12 cellular contexts compared by ENCODE assay signal in the genomic region with DNA sequence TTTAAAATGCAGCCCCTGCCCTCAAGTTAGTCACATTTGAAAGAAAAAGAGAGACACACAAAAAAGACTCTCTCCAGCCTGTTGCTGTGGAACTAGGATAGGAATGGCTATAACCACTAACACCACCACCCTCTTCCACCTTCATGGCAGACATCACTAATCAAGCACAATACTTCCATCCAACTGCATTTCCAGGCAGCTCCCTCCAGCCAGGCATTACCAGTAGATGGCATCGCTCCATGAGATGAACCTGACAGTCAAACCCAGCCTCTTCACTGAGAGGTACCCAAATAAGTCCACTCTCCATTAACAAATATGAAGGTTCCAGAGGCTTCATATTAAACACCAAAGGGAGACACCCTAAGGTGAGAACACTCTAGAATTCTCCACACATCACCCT. TPM values are rescaled to one million over a fixed set of nuclear protein-coding genes. Genes with fewer than 3 reads are reported as not detected.
DNase-seq lines count a peak whose midpoint lies in the region; ATAC-seq and TF ChIP-seq lines count a peak whose summit lies in the region.
"Had no signal": no experiment of that assay in that cellular context is flagged by ENCODE, and none has a peak within 500 bp of the region (broad histone marks: within the 10 kb centered on the region; RNA-seq: fewer than 3 reads in every experiment).

No MANE protein-coding gene starts in this region.

- no peak overlapping the region for H3K18ac ChIP-seq in mesendoderm (ENCODE audit: low read length)

- no CpG with 5 or more reads among the region's 1 CpG for WGBS in mesendoderm (ENCODE audit: extremely low coverage, insufficient coverage, low lambda C conversion rate)

- H3K4me3 Mint-ChIP-seq in activated naive CD4-positive, alpha-beta T cell treated with anti-CD3 and anti-CD28 coated beads for 36 hours = no peak overlapping the region
- no peak overlapping the region for H3K4me3 Mint-ChIP-seq in WTC11

- H3K9me3 Mint-ChIP-seq in activated naive CD4-positive, alpha-beta T cell treated with anti-CD3 and anti-CD28 coated beads for 36 hours = no peaks in the 10 kb centered on the region
- H3K9me3 Mint-ChIP-seq in activated naive CD4-positive, alpha-beta T cell treated with anti-CD3 and anti-CD28 coated beads, Interleukin-2, amount 50 U/mL, for 72 hours = no peaks in the 10 kb centered on the region
- H3K9me3 Mint-ChIP-seq in WTC11 = peaks cover 6% of the 10 kb centered on the region

- H3K79me2 ChIP-seq in mesendoderm (ENCODE audit: control insufficient read depth, insufficient read depth, low read length) = no peaks in the 10 kb centered on the region
- H3K79me2 ChIP-seq: parathyroid adenoma had no signal

- no peak overlapping the region for H2BK15ac ChIP-seq in mesendoderm (replicated peaks; ENCODE audit: low read depth)

- no peaks in the 10 kb centered on the region for H3K4me1 ChIP-seq in mesendoderm (ENCODE audit: control insufficient read depth, low read depth, low read length)
- H3K4me1 ChIP-seq: parathyroid adenoma, transverse colon had no signal

- no peaks in the 10 kb centered on the region for H3K79me1 ChIP-seq in mesendoderm (ENCODE audit: low read length)

- no peaks in the 10 kb centered on the region for H3K27me3 Mint-ChIP-seq in activated naive CD4-positive, alpha-beta T cell treated with anti-CD3 and anti-CD28 coated beads for 36 hours (ENCODE audit: low read depth)
- H3K27me3 Mint-ChIP-seq in WTC11 (ENCODE audit: low read depth) = no peaks in the 10 kb centered on the region

- H2BK5ac ChIP-seq in mesendoderm (ENCODE audit: low read length) = no peak overlapping the region

- no peak overlapping the region for H2AK5ac ChIP-seq in mesendoderm (ENCODE audit: low read length)

- POLR2A ChIA-PET in WTC11 (lab: Charles Lee) = no interaction called here

- H3K27ac Mint-ChIP-seq in activated naive CD4-positive, alpha-beta T cell treated with anti-CD3 and anti-CD28 coated beads for 36 hours = peak overlapping the region; percentile 16
- peak overlapping the region in 1 of 2 donors; percentile 14 for H3K27ac Mint-ChIP-seq in activated naive CD4-positive, alpha-beta T cell treated with anti-CD3 and anti-CD28 coated beads, Interleukin-2, amount 50 U/mL, for 72 hours
- no peak overlapping the region for H3K27ac Mint-ChIP-seq in WTC11

- H3K4me1 Mint-ChIP-seq in activated naive CD4-positive, alpha-beta T cell treated with anti-CD3 and anti-CD28 coated beads for 36 hours (ENCODE audit: low read depth) = peaks cover 2% of the 10 kb centered on the region
- peaks cover 3% of the 10 kb centered on the region; the same call in 1 of the 2 replicates for H3K4me1 Mint-ChIP-seq in WTC11

- H3K4me2 ChIP-seq in mesendoderm (ENCODE audit: low read length) = no peak overlapping the region

- H2BK120ac ChIP-seq in mesendoderm (ENCODE audit: low read depth, low read length) = no peak overlapping the region

- peaks cover 31% of the 10 kb centered on the region for H3K36me3 Mint-ChIP-seq in activated naive CD4-positive, alpha-beta T cell treated with anti-CD3 and anti-CD28 coated beads for 36 hours (ENCODE audit: low read depth)
- H3K36me3 Mint-ChIP-seq in activated naive CD4-positive, alpha-beta T cell treated with anti-CD3 and anti-CD28 coated beads, Interleukin-2, amount 50 U/mL, for 72 hours = peaks cover 0 to 18% of the 10 kb centered on the region in 2 donors
- peaks cover 15% of the 10 kb centered on the region for H3K36me3 Mint-ChIP-seq in WTC11

- no peak overlapping the region for H4K8ac ChIP-seq in mesendoderm (ENCODE audit: low read depth, low read length)

- H3K9ac ChIP-seq in mesendoderm (ENCODE audit: low read length) = no peak overlapping the region
- H3K9ac ChIP-seq: parathyroid adenoma had no signal

- CTCF ChIA-PET in activated naive CD4-positive, alpha-beta T cell treated with anti-CD3 and anti-CD28 coated beads for 36 hours (lab: Charles Lee) = interaction anchor here (1.1 to 1.3 kb wide), 3 partner anchors 12 to 115 kb away, joined by 3 to 9 read pairs (median 4); no protein-coding TSS in a partner anchor
- CTCF ChIA-PET in WTC11 (lab: Charles Lee) = interaction anchor here (0.7 to 1.7 kb wide), 6 partner anchors 10 to 115 kb away, joined by 3 to 7 read pairs (median 4); no protein-coding TSS in a partner anchor

- no peak overlapping the region for H3K23ac ChIP-seq in mesendoderm (ENCODE audit: low read length)

- no peak overlapping the region for H3K27ac ChIP-seq in mesendoderm (ENCODE audit: low read depth, low read length)
- H3K27ac ChIP-seq: C4-2B, parathyroid adenoma, transverse colon had no signal

- H4K5ac ChIP-seq in mesendoderm (ENCODE audit: low read length) = no peak overlapping the region

- H3K4me3 ChIP-seq in Jurkat, Clone E6-1 (ENCODE audit: low read length) = no peak overlapping the region
- H3K4me3 ChIP-seq in mesendoderm (ENCODE audit: low read length) = no peak overlapping the region
- H3K4me3 ChIP-seq: transverse colon had no signal

- intact Hi-C loops in activated naive CD4-positive, alpha-beta T cell treated with anti-CD3 and anti-CD28 coated beads for 36 hours (cut with micrococcal nuclease) = no loop called here

- H3K4ac ChIP-seq in mesendoderm (ENCODE audit: low read depth, low read length) = no peak overlapping the region

- ATAC-seq in activated naive CD4-positive, alpha-beta T cell treated with anti-CD3 and anti-CD28 coated beads, Interleukin-2, amount 50 U/mL, for 72 hours = no peak
- peak; percentile 37 for ATAC-seq in WTC11
- no peak for ATAC-seq in HG02642 (IDR thresholded peaks at IDR 0.05; ENCODE audit: poor library complexity, unreplicated experiment)
- no peak for ATAC-seq in GM21737 (IDR thresholded peaks at IDR 0.05; ENCODE audit: unreplicated experiment)

- H3K36me3 ChIP-seq in mesendoderm (ENCODE audit: control insufficient read depth, insufficient read depth, low read length) = no peaks in the 10 kb centered on the region

- H3K27me3 ChIP-seq in mesendoderm (ENCODE audit: insufficient read depth, low read length, poor library complexity) = no peaks in the 10 kb centered on the region
- H3K27me3 ChIP-seq: transverse colon had no signal

- no peak for TF ChIP-seq CTCF in WTC11 (IDR thresholded peaks at IDR 0.05)

- DNase-seq in activated naive CD4-positive, alpha-beta T cell treated with anti-CD3 and anti-CD28 coated beads for 36 hours = no peak
- no peak for DNase-seq in activated naive CD4-positive, alpha-beta T cell treated with anti-CD3 and anti-CD28 coated beads, Interleukin-2, amount 50 U/mL, for 72 hours (ENCODE audit: low spot score in 2 of 2)
- peak; percentile 20 for DNase-seq in Jurkat, Clone E6-1 (ENCODE audit: low read depth, low spot score)
- DNase-seq in WTC11 (ENCODE audit: low spot score) = no peak
- DNase-seq in mesendoderm = peak; percentile 72
- DNase-seq in LoVo (ENCODE audit: low spot score) = no peak
- DNase-seq: NCI-H774, transverse colon had no signal

- H3K56ac ChIP-seq in mesendoderm (ENCODE audit: low read length) = no peak overlapping the region

TF ChIP-seq in WTC11, 78 proteins besides CTCF, POLR2A, EP300 and RAD21 (continues in another document):
- TF ChIP-seq, protein P1, sequence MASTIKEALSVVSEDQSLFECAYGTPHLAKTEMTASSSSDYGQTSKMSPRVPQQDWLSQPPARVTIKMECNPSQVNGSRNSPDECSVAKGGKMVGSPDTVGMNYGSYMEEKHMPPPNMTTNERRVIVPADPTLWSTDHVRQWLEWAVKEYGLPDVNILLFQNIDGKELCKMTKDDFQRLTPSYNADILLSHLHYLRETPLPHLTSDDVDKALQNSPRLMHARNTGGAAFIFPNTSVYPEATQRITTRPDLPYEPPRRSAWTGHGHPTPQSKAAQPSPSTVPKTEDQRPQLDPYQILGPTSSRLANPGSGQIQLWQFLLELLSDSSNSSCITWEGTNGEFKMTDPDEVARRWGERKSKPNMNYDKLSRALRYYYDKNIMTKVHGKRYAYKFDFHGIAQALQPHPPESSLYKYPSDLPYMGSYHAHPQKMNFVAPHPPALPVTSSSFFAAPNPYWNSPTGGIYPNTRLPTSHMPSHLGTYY (CRISPR knock-in tag; IDR thresholded peaks at IDR 0.05) = no peak
- TF ChIP-seq, protein P2, sequence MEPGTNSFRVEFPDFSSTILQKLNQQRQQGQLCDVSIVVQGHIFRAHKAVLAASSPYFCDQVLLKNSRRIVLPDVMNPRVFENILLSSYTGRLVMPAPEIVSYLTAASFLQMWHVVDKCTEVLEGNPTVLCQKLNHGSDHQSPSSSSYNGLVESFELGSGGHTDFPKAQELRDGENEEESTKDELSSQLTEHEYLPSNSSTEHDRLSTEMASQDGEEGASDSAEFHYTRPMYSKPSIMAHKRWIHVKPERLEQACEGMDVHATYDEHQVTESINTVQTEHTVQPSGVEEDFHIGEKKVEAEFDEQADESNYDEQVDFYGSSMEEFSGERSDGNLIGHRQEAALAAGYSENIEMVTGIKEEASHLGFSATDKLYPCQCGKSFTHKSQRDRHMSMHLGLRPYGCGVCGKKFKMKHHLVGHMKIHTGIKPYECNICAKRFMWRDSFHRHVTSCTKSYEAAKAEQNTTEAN (CRISPR knock-in tag; IDR thresholded peaks at IDR 0.05) = no peak
- TF ChIP-seq, protein P3, sequence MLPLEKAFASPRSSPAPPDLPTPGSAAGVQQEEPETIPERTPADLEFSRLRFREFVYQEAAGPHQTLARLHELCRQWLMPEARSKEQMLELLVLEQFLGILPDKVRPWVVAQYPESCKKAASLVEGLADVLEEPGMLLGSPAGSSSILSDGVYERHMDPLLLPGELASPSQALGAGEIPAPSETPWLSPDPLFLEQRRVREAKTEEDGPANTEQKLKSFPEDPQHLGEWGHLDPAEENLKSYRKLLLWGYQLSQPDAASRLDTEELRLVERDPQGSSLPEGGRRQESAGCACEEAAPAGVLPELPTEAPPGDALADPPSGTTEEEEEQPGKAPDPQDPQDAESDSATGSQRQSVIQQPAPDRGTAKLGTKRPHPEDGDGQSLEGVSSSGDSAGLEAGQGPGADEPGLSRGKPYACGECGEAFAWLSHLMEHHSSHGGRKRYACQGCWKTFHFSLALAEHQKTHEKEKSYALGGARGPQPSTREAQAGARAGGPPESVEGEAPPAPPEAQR (CRISPR knock-in tag; IDR thresholded peaks at IDR 0.05) = no peak
- no peak for TF ChIP-seq NR1H2 (CRISPR knock-in tag; IDR thresholded peaks at IDR 0.05)
- no peak for TF ChIP-seq IRF2 (CRISPR knock-in tag; IDR thresholded peaks at IDR 0.05; ENCODE audit: borderline replicate concordance, low read depth)

RNA-seq across cellular contexts. Expression of a gene that starts 24.4 kb away (rescaled TPM):
- 10 to 100 TPM; 20.2 to 20.4 TPM for total RNA-seq in activated naive CD4-positive, alpha-beta T cell treated with anti-CD3 and anti-CD28 coated beads for 36 hours
- 10 to 100 TPM; 24.2 to 28.5 TPM for total RNA-seq in activated naive CD4-positive, alpha-beta T cell treated with anti-CD3 and anti-CD28 coated beads, Interleukin-2, amount 50 U/mL, for 72 hours
- polyA plus RNA-seq in Jurkat, Clone E6-1 (2012; ENCODE audit: insufficient read depth, insufficient read length) = 22.7 TPM
- 12.2 to 13.9 TPM (median 13.8 TPM) in 3 replicates for total RNA-seq in WTC11 (2021)
- 4.0 TPM for polyA plus RNA-seq in mesendoderm (2013, experiment 1 of 2)
- 4.3 TPM for polyA plus RNA-seq in mesendoderm (2013, experiment 2 of 2)

RNA-seq across cellular contexts. Expression of a gene that starts 47.9 kb away (rescaled TPM):
- 10 to 100 TPM; 13.9 to 14.1 TPM for total RNA-seq in activated naive CD4-positive, alpha-beta T cell treated with anti-CD3 and anti-CD28 coated beads for 36 hours
- 10 to 100 TPM; 14.7 to 14.9 TPM for total RNA-seq in activated naive CD4-positive, alpha-beta T cell treated with anti-CD3 and anti-CD28 coated beads, Interleukin-2, amount 50 U/mL, for 72 hours
- 9.0 TPM for polyA plus RNA-seq in Jurkat, Clone E6-1 (2012; ENCODE audit: insufficient read depth, insufficient read length)
- total RNA-seq in WTC11 (2021) = 34.8 to 39.4 TPM (median 35.6 TPM) in 3 replicates
- 22.8 TPM for polyA plus RNA-seq in mesendoderm (2013, experiment 1 of 2)
- polyA plus RNA-seq in mesendoderm (2013, experiment 2 of 2) = 22.1 TPM

Comparison
In these comparisons a context has a peak if more than half of its experiments do, and no peak if none do; other contexts are left out.
1. DNase-seq: peak in Jurkat, Clone E6-1 (single experiment) and mesendoderm (single experiment); none in activated naive CD4-positive, alpha-beta T cell treated with anti-CD3 and anti-CD28 coated beads for 36 hours (single experiment), activated naive CD4-positive, alpha-beta T cell treated with anti-CD3 and anti-CD28 coated beads, Interleukin-2, amount 50 U/mL, for 72 hours (0 of 2), WTC11 (single experiment) and LoVo (single experiment).